Comparison of ENCODE assay signal across 23 cellular contexts in genomic region chr3:124615896-124616543, GRCh38.
DNase-seq lines count a peak whose midpoint lies in the region; ATAC-seq and TF ChIP-seq lines count a peak whose summit lies in the region.
"Had no signal": no experiment of that assay in that cellular context is flagged by ENCODE, and none has a peak within 500 bp of the region (broad histone marks: within the 10 kb centered on the region; RNA-seq: fewer than 3 reads in every experiment).

No MANE protein-coding gene starts in this region.

- TF ChIP-seq POLR2A in heart left ventricle (IDR thresholded peaks at IDR 0.05) = no peak

- no peaks in the 10 kb centered on the region for H3K27me3 ChIP-seq in heart left ventricle
- H3K27me3 ChIP-seq in psoas muscle (ENCODE audit: insufficient read depth in 3 of 3, low read length in 2 of 3) = no peaks in the 10 kb centered on the region
- H3K27me3 ChIP-seq: ascending aorta had no signal

- DNase-seq in NCI-H1105 treated with DMSO at 0.1 percent for 48 hours (lab: John Stamatoyannopoulos, UW) = peak; percentile 25
- no peak for DNase-seq in NCI-H1105 (lab: John Stamatoyannopoulos, UW)
- peak; percentile 49 for DNase-seq in NCI-H82 treated with DMSO at 0.1 percent for 48 hours (lab: John Stamatoyannopoulos, UW; ENCODE audit: unreplicated experiment)
- DNase-seq in heart left ventricle = peak in 4 of 5 donors; percentile 75 to 87 (median 82)
- peak in 1 of 2 donors; percentile 69 for DNase-seq in psoas muscle
- no peak for DNase-seq in iPS-NIHi7 (ENCODE audit: extremely low spot score)
- no peak for DNase-seq in NAMALWA (ENCODE audit: low spot score)
- DNase-seq in activated naive CD4-positive, alpha-beta T cell treated with Interleukin-2 at 50 U/mL for 16 hours = no peak
- DNase-seq: activated CD4-positive, alpha-beta T cell treated with anti-CD3 and anti-CD28 coated beads for 1 hour; activated CD8-positive, alpha-beta memory T cell treated with anti-CD3 and anti-CD28 coated beads for 24 hours; activated naive CD4-positive, alpha-beta T cell treated with anti-CD3 and anti-CD28 coated beads, Interleukin-2, amount 10 ng/mL, durations not matched to agents 7 days and 5 days; activated T-cell treated with anti-CD3 and anti-CD28 coated beads, Interleukin-2, amount 50 U/mL, for 48 hours; AML-193; cerebellar nuclear complex; COR-L47; DND-41; effector CD8-positive, alpha-beta T cell; NCI-H345; NK-92 treated with Interleukin-12 subunit alpha and Interleukin-12 subunit beta, amount 100 ng/mL, for 24 hours; T1000 had no signal

- TF ChIP-seq CTCF in heart left ventricle (IDR thresholded peaks at IDR 0.05) (no peak), psoas muscle (IDR thresholded peaks at IDR 0.05) (no peak)

- 38 to 67% (median 51%) methylated on average over 1 of the region's 1 CpG for WGBS in heart left ventricle, 4 donors
- 24 to 48% (median 33%) methylated on average over 1 of the region's 1 CpG for WGBS in psoas muscle, 3 donors

- H3K4me1 ChIP-seq in heart left ventricle (peaks cover 0 to 49% (median 20%) of the 10 kb centered on the region in 12 donors), psoas muscle (peaks cover 39% of the 10 kb centered on the region)
- H3K4me1 ChIP-seq: ascending aorta had no signal

- H3K4me3 ChIP-seq in heart left ventricle (no peak overlapping the region), psoas muscle (no peak overlapping the region)
- H3K4me3 ChIP-seq: ascending aorta had no signal

- ATAC-seq in heart left ventricle = peak; percentile 87 to 95 (median 90)
- ATAC-seq in psoas muscle = peak; percentile 88 to 94 (median 90)

- H3K36me3 ChIP-seq in heart left ventricle = no peaks in the 10 kb centered on the region
- H3K36me3 ChIP-seq in psoas muscle (ENCODE audit: insufficient read depth in 1 of 2, low read depth in 1 of 2) = no peaks in the 10 kb centered on the region
- H3K36me3 ChIP-seq: ascending aorta had no signal

- no peaks in the 10 kb centered on the region for H3K9me3 ChIP-seq in heart left ventricle
- no peaks in the 10 kb centered on the region for H3K9me3 ChIP-seq in psoas muscle
- H3K9me3 ChIP-seq: ascending aorta had no signal

- intact Hi-C loops in heart left ventricle (cut with DNase I) = loop anchor here in 1 of 10 donors (2.0 kb wide), 1 partner anchor 13 kb away; no protein-coding TSS in a partner anchor
- intact Hi-C loops in psoas muscle (cut with DNase I) = no loop called here

- H3K27ac ChIP-seq in heart left ventricle (peak overlapping the region; percentile 57 to 93 (median 74)), psoas muscle (peak overlapping the region; percentile 64)
- H3K27ac ChIP-seq: 22Rv1, ascending aorta, RWPE1 had no signal

Comparison
In these comparisons a context has a peak if more than half of its experiments do, and no peak if none do; other contexts are left out.
1. DNase-seq: peak in NCI-H1105 treated with DMSO at 0.1 percent for 48 hours (single experiment), NCI-H82 treated with DMSO at 0.1 percent for 48 hours (single experiment) and heart left ventricle (4 of 5); none in NCI-H1105 (single experiment), iPS-NIHi7 (single experiment), NAMALWA (single experiment) and activated naive CD4-positive, alpha-beta T cell treated with Interleukin-2 at 50 U/mL for 16 hours (single experiment).